10 cellular contexts compared by ENCODE assay signal in the genomic region with DNA sequence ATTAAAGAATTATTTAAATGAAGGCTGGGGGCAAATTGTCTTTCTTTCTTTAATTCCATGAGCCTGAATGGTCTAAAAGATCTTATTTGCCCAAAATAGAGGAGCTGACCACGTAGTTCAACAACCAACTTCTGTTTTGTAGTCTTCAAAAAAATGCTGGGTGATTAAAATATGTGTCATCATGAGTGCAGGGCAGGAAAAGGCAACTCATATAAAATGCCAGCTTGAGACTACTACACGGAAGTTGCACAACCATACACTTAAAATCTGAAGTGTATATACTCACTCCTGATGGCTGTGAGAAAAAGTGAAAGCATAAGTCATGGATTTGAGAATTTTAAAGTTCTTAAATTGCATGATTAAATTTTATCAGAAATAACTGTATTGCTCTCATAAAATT.
A peak's percentile ranks its signal among the peaks of the same experiment; 100 is the strongest.
DNase-seq lines count a peak whose midpoint lies in the region; ATAC-seq, FAIRE-seq and TF ChIP-seq lines count a peak whose summit lies in the region.
"Had no signal": no experiment of that assay in that cellular context is flagged by ENCODE, and none has a peak within 500 bp of the region (broad histone marks: within the 10 kb centered on the region; RNA-seq: fewer than 3 reads in every experiment).

No MANE protein-coding gene starts in this region.

- peaks cover 10% of the 10 kb centered on the region for H3K4me1 ChIP-seq in astrocyte (ENCODE audit: insufficient read depth, low read length)
- H3K4me1 ChIP-seq in lower lobe of right lung = peaks cover 19% of the 10 kb centered on the region

- H3K27ac Mint-ChIP-seq in astrocyte (ENCODE audit: unreplicated experiment) = no peak overlapping the region

- H3K27me3 ChIP-seq in BJ (ENCODE audit: control insufficient read depth, insufficient read depth, low read length) (no peaks in the 10 kb centered on the region), astrocyte (ENCODE audit: insufficient read depth, low read length) (no peaks in the 10 kb centered on the region), lower lobe of right lung (ENCODE audit: low read depth) (no peaks in the 10 kb centered on the region)

- no peaks in the 10 kb centered on the region for H3K79me2 ChIP-seq in astrocyte (ENCODE audit: insufficient read depth, low read length)

- peaks cover 19% of the 10 kb centered on the region for H3K4me1 Mint-ChIP-seq in astrocyte (ENCODE audit: low read depth, unreplicated experiment)

- CTCF ChIA-PET in BJ (lab: Yijun Ruan, JAX) = interaction anchor here (1.6 to 3.0 kb wide), 2 partner anchors 163 to 166 kb away, joined by 4 to 13 read pairs; no protein-coding TSS in a partner anchor

- H3K27me3 Mint-ChIP-seq in astrocyte (ENCODE audit: low read depth, unreplicated experiment) = no peaks in the 10 kb centered on the region

- peak; percentile 54 for DNase-seq in BJ (ENCODE audit: low read depth)
- DNase-seq in Kasumi-1 (lab: John Stamatoyannopoulos, UW) = peak; percentile 81 to 88
- DNase-seq in astrocyte (ENCODE audit: low read depth) = peak; percentile 78
- DNase-seq in lower lobe of right lung = no peak
- DNase-seq in LoVo (ENCODE audit: low spot score) = no peak
- no peak for DNase-seq in central memory CD4-positive, alpha-beta T cell
- no peak for DNase-seq in NCI-H2171 (lab: John Stamatoyannopoulos, UW)
- DNase-seq: activated CD8-positive, alpha-beta memory T cell treated with anti-CD3 and anti-CD28 coated beads for 24 hours; RPMI8226 had no signal

- H3K36me3 ChIP-seq in BJ (ENCODE audit: control insufficient read depth, insufficient read depth, low read length) (no peaks in the 10 kb centered on the region), astrocyte (ENCODE audit: insufficient read depth, low read length) (no peaks in the 10 kb centered on the region), lower lobe of right lung (no peaks in the 10 kb centered on the region)

- peak; percentile 92 to 97 for ATAC-seq in lower lobe of right lung
- no peak for ATAC-seq in GM18519 (IDR thresholded peaks at IDR 0.05; ENCODE audit: low FRiP score, unreplicated experiment)

- H3K9me3 ChIP-seq in astrocyte (ENCODE audit: insufficient read depth, low read depth, low read length) (no peaks in the 10 kb centered on the region), lower lobe of right lung (no peaks in the 10 kb centered on the region)

- H3K27ac ChIP-seq in astrocyte (ENCODE audit: low read depth, low read length) (peak overlapping the region; percentile 36), lower lobe of right lung (peak overlapping the region; percentile 49)

- intact Hi-C loops in lower lobe of right lung (cut with DNase I) = no loop called here

- no peak for TF ChIP-seq CTCF in BJ (IDR thresholded peaks at IDR 0.05; ENCODE audit: insufficient read depth, low read depth, low read length)
- TF ChIP-seq CTCF in astrocyte (IDR thresholded peaks at IDR 0.05; ENCODE audit: insufficient read depth, low read depth, low read length) = no peak
- TF ChIP-seq CTCF in lower lobe of right lung (IDR thresholded peaks at IDR 0.05) = no peak

- H3K9me3 Mint-ChIP-seq in astrocyte (ENCODE audit: unreplicated experiment) = peaks cover 4% of the 10 kb centered on the region

- H4K20me1 ChIP-seq in astrocyte (ENCODE audit: insufficient read depth, low read length) = no peaks in the 10 kb centered on the region

- H3K4me3 ChIP-seq in BJ (ENCODE audit: low read depth, low read length) = no peak overlapping the region
- H3K4me3 ChIP-seq in astrocyte (ENCODE audit: insufficient read depth, low read depth, low read length) = no peak overlapping the region
- no peak overlapping the region for H3K4me3 ChIP-seq in lower lobe of right lung

- no peak overlapping the region for H2AFZ ChIP-seq in astrocyte (ENCODE audit: low read depth, low read length)

- peak overlapping the region; percentile 23 for H3K4me2 ChIP-seq in astrocyte (ENCODE audit: low read length)

- peaks cover 6% of the 10 kb centered on the region for H3K36me3 Mint-ChIP-seq in astrocyte (ENCODE audit: low read depth, unreplicated experiment)

- POLR2A ChIA-PET in BJ (lab: Charles Lee) = interaction anchor here (0.6 kb wide), 1 partner anchor 183 kb away, joined by 4 read pairs; no protein-coding TSS in a partner anchor

- H3K4me3 Mint-ChIP-seq in astrocyte (ENCODE audit: unreplicated experiment) = no peak overlapping the region

- H3K9ac ChIP-seq in astrocyte (ENCODE audit: low read length) = no peak overlapping the region

- FAIRE-seq in astrocyte (lab: Jason Lieb, UNC) = peak; percentile 55

Comparison
In these comparisons a context has a peak if more than half of its experiments do, and no peak if none do; other contexts are left out.
1. DNase-seq: peak in BJ (single experiment), Kasumi-1 (2 of 2) and astrocyte (single experiment); none in lower lobe of right lung (single experiment), LoVo (single experiment), central memory CD4-positive, alpha-beta T cell (single experiment) and NCI-H2171 (single experiment).